8 cellular contexts compared by ENCODE assay signal in genomic region chr22:19109198-19110063, GRCh38. TPM values are rescaled to one million over a fixed set of nuclear protein-coding genes. Genes with fewer than 3 reads are reported as not detected.
DNase-seq lines count a peak whose midpoint lies in the region; ATAC-seq and TF ChIP-seq lines count a peak whose summit lies in the region.

No MANE protein-coding gene starts in this region.

- no peaks in the 10 kb centered on the region for H3K27me3 Mint-ChIP-seq in activated CD4-positive, alpha-beta memory T cell treated with anti-CD3 and anti-CD28 coated beads for 36 hours

- H3K4me3 ChIP-seq in DOHH2 (ENCODE audit: low read length) (peak overlapping the region; percentile 22), fibroblast of mammary gland (ENCODE audit: control insufficient read depth, low read depth, low read length) (no peak overlapping the region), skeletal muscle satellite cell (ENCODE audit: low read length) (no peak overlapping the region)

- no peaks in the 10 kb centered on the region for H3K27me3 ChIP-seq in DOHH2 (ENCODE audit: control insufficient read depth, low read length)
- H3K27me3 ChIP-seq in skeletal muscle satellite cell (ENCODE audit: control insufficient read depth, insufficient read depth, low read length) = no peaks in the 10 kb centered on the region

- H3K36me3 Mint-ChIP-seq in activated CD4-positive, alpha-beta memory T cell treated with anti-CD3 and anti-CD28 coated beads for 36 hours = no peaks in the 10 kb centered on the region

- peaks cover 63% of the 10 kb centered on the region for H3K4me1 Mint-ChIP-seq in activated CD4-positive, alpha-beta memory T cell treated with anti-CD3 and anti-CD28 coated beads for 36 hours (ENCODE audit: low read depth)

- H3K9ac ChIP-seq in skeletal muscle satellite cell (ENCODE audit: low read depth, low read length) = no peak overlapping the region

- H3K4me2 ChIP-seq in DOHH2 (ENCODE audit: low read length) (peak overlapping the region; percentile 41), skeletal muscle satellite cell (ENCODE audit: low read length) (peak overlapping the region; percentile 40)

- no peaks in the 10 kb centered on the region for H3K36me3 ChIP-seq in DOHH2 (ENCODE audit: control insufficient read depth, low read length)
- H3K36me3 ChIP-seq in skeletal muscle satellite cell (ENCODE audit: insufficient read depth, low read length) = no peaks in the 10 kb centered on the region

- ATAC-seq in GM21526 (IDR thresholded peaks at IDR 0.05; ENCODE audit: low FRiP score, unreplicated experiment) = peak; percentile 69

- H3F3A ChIP-seq in DOHH2 (ENCODE audit: control insufficient read depth, insufficient read depth) = no peaks in the 10 kb centered on the region

- TF ChIP-seq CTCF in DOHH2 (IDR thresholded peaks at IDR 0.05; ENCODE audit: low read depth, low read length, poor library complexity, severe bottlenecking) (no peak), fibroblast of mammary gland (conservative IDR thresholded peaks at IDR 0.05; ENCODE audit: control insufficient read depth, insufficient read depth, low read depth, low read length) (no peak)

- CTCF ChIA-PET in activated CD4-positive, alpha-beta memory T cell treated with anti-CD3 and anti-CD28 coated beads for 36 hours (lab: Charles Lee) = interaction anchor here (1.7 kb wide), 1 partner anchor 9 kb away, joined by 7 read pairs; no protein-coding TSS in a partner anchor

- intact Hi-C loops in activated CD4-positive, alpha-beta memory T cell treated with anti-CD3 and anti-CD28 coated beads for 36 hours (cut with micrococcal nuclease) = loop anchor here (1.0 to 5.0 kb wide), 3 partner anchors 13 to 368 kb away; partner anchors contain the start of genes CDC45, DGCR2, SLC25A1 and UFD1

- H3K4me3 Mint-ChIP-seq in activated CD4-positive, alpha-beta memory T cell treated with anti-CD3 and anti-CD28 coated beads for 36 hours = peak overlapping the region; percentile 34

- DNase-seq in KG1 (lab: John Stamatoyannopoulos, UW) (peak; percentile 47), fibroblast of mammary gland (ENCODE audit: low read depth) (peak; percentile 67), NK-92 (lab: John Stamatoyannopoulos, UW; ENCODE audit: unreplicated experiment) (no peak), occipital lobe (lab: John Stamatoyannopoulos, UW) (no peak)
- peak; percentile 67 for DNase-seq in activated CD4-positive, alpha-beta memory T cell treated with anti-CD3 and anti-CD28 coated beads for 36 hours

- H3K9me3 ChIP-seq in DOHH2 (ENCODE audit: control insufficient read depth, insufficient read depth, low read length) (no peaks in the 10 kb centered on the region), skeletal muscle satellite cell (replicated peaks; ENCODE audit: low read length) (no peaks in the 10 kb centered on the region)

- H3K79me2 ChIP-seq in DOHH2 (ENCODE audit: control insufficient read depth, low read length) = peaks cover 91% of the 10 kb centered on the region

- H3K4me1 ChIP-seq in DOHH2 (ENCODE audit: control insufficient read depth, low read length) (peaks cover 15% of the 10 kb centered on the region), skeletal muscle satellite cell (ENCODE audit: control insufficient read depth, insufficient read depth, low read length) (peaks cover 14% of the 10 kb centered on the region)

- peaks cover 17% of the 10 kb centered on the region for H4K20me1 ChIP-seq in DOHH2 (ENCODE audit: control insufficient read depth, insufficient read depth, low read depth, low read length)

- H3K9me2 ChIP-seq in DOHH2 (replicated peaks; ENCODE audit: control insufficient read depth, low read length) = no peaks in the 10 kb centered on the region

- H3K27ac Mint-ChIP-seq in activated CD4-positive, alpha-beta memory T cell treated with anti-CD3 and anti-CD28 coated beads for 36 hours = peak overlapping the region; percentile 85

- no peaks in the 10 kb centered on the region for H3K9me3 Mint-ChIP-seq in activated CD4-positive, alpha-beta memory T cell treated with anti-CD3 and anti-CD28 coated beads for 36 hours

- POLR2A ChIA-PET in activated CD4-positive, alpha-beta memory T cell treated with anti-CD3 and anti-CD28 coated beads for 36 hours (lab: Charles Lee) = interaction anchor here (1.0 kb wide), 1 partner anchor 13 kb away, joined by 4 read pairs; the partner anchor contains the start of gene DGCR2

- H3K27ac ChIP-seq in DOHH2 (ENCODE audit: low read depth, low read length) = no peak overlapping the region

RNA-seq across cellular contexts. Expression of gene DGCR2, which starts 12.8 kb away (rescaled TPM):
- 10 to 100 TPM; 17.4 to 17.6 TPM for total RNA-seq in activated CD4-positive, alpha-beta memory T cell treated with anti-CD3 and anti-CD28 coated beads for 36 hours
- total RNA-seq in skeletal muscle satellite cell (2012; rRNA removed) = 30.8 and 32.7 TPM in 2 replicates
- total RNA-seq in occipital lobe = 68.0 TPM

RNA-seq across cellular contexts. Expression of gene TSSK2, which starts 21.7 kb away (rescaled TPM):
- not detected for total RNA-seq in activated CD4-positive, alpha-beta memory T cell treated with anti-CD3 and anti-CD28 coated beads for 36 hours
- not detected in 2 replicates for total RNA-seq in skeletal muscle satellite cell (2012; rRNA removed)
- not detected for total RNA-seq in occipital lobe

RNA-seq across cellular contexts. Expression of gene ESS2, which starts 35.0 kb away (rescaled TPM):
- total RNA-seq in activated CD4-positive, alpha-beta memory T cell treated with anti-CD3 and anti-CD28 coated beads for 36 hours = 10 to 100 TPM; 13.7 to 15.5 TPM
- total RNA-seq in skeletal muscle satellite cell (2012; rRNA removed) = 17.7 and 19.5 TPM in 2 replicates
- 9.7 TPM for total RNA-seq in occipital lobe

RNA-seq across cellular contexts. Expression of gene GSC2, which starts 40.7 kb away (rescaled TPM):
- total RNA-seq in activated CD4-positive, alpha-beta memory T cell treated with anti-CD3 and anti-CD28 coated beads for 36 hours = not detected
- not detected in 2 replicates for total RNA-seq in skeletal muscle satellite cell (2012; rRNA removed)
- total RNA-seq in occipital lobe = not detected

Comparison
In these comparisons a context has a peak if more than half of its experiments do, and no peak if none do; other contexts are left out.
1. DNase-seq: peak in KG1 (single experiment), activated CD4-positive, alpha-beta memory T cell treated with anti-CD3 and anti-CD28 coated beads for 36 hours (single experiment) and fibroblast of mammary gland (single experiment); none in NK-92 (single experiment) and occipital lobe (single experiment).